In the genomic region with DNA sequence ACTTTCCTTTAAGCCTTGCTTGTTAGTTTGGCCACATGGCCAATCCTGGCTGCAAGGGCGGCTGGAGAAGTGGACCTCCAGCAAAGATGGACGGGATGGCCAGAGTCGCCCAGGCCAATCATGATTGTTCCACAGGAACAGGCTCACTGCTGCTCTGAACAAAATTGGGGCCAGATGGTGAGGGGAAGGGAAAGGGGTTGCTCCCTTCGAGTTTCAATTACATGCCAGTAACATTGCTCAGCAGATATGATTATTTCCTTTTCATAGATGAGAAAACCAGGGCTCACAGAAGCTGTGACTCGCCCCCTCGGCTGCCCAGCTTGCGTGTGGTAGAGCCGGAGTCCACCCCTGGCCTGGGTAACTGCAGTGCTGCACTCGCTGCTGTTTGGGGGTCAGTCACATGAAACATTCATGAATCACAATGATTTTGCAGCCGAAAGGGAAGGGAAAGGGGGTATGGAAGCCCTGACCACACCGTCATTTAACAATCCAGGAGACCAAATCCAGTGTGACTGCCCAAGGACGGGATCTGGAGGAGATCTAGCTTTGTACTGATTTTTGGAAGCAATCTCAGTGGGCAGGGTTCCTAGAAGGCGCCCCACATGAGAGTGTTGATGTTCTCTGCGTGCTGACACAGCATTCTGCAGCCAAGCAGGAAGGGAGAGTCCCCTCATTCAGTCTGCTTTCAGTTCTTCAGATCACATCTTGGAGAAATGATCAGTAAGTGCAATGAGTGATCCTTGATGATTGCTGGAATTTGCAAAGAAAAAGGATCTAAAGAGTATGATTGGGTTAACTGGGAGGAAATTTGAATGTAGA, we compare ENCODE assay signal across 18 cellular contexts.
DNase-seq lines count a peak whose midpoint lies in the region; ATAC-seq and TF ChIP-seq lines count a peak whose summit lies in the region.
"Had no signal": no experiment of that assay in that cellular context is flagged by ENCODE, and none has a peak within 500 bp of the region (broad histone marks: within the 10 kb centered on the region; RNA-seq: fewer than 3 reads in every experiment).

No MANE protein-coding gene starts in this region.

- 57% methylated on average over 14 of the region's 14 CpGs for WGBS in esophagus muscularis mucosa
- 33 to 54% (median 47%) methylated on average over 14 of the region's 14 CpGs for WGBS in psoas muscle, 3 donors

- H3K4me3 ChIP-seq in BLaER1 = peak overlapping the region; percentile 12; the same call in 1 of the 2 replicates
- no peak overlapping the region for H3K4me3 ChIP-seq in OCI-LY3 (ENCODE audit: low read length)
- peak overlapping the region; percentile 33 for H3K4me3 ChIP-seq in fibroblast of the aortic adventitia (ENCODE audit: low read depth, low read length)
- no peak overlapping the region for H3K4me3 ChIP-seq in skeletal muscle satellite cell (ENCODE audit: low read length)
- H3K4me3 ChIP-seq in esophagus muscularis mucosa = no peak overlapping the region
- no peak overlapping the region for H3K4me3 ChIP-seq in psoas muscle
- H3K4me3 ChIP-seq: adrenal gland had no signal

- no peak for ATAC-seq in psoas muscle
- no peak for ATAC-seq in GM21737 (IDR thresholded peaks at IDR 0.05; ENCODE audit: unreplicated experiment)
- ATAC-seq: T-cell had no signal

- peak; percentile 81 for DNase-seq in fibroblast of the aortic adventitia (ENCODE audit: low read depth)
- no peak for DNase-seq in HK-2 (ENCODE audit: unreplicated experiment)
- DNase-seq in esophagus muscularis mucosa (ENCODE audit: extremely low spot score) = no peak
- DNase-seq in psoas muscle = no peak
- DNase-seq: cerebellar nuclear complex; DMS79; NCI-H1417 treated with DMSO at 0.1 percent for 48 hours; NCI-H2227 treated with DMSO at 0.1 percent for 48 hours; NK-92 treated with Interleukin-12 subunit alpha and Interleukin-12 subunit beta, amount 100 ng/mL, for 24 hours; stimulated activated CD4-positive, alpha-beta T cell treated with anti-CD3 and anti-CD28 coated beads, Interleukin-4, amount 100 ng/mL, for 1 hour; T-cell had no signal

- H3K79me2 ChIP-seq in OCI-LY3 (ENCODE audit: low read length) = no peaks in the 10 kb centered on the region

- peak overlapping the region; percentile 5; the same call in 1 of the 2 replicates for H3K27ac ChIP-seq in BLaER1
- H3K27ac ChIP-seq in OCI-LY3 (ENCODE audit: low read length) = no peak overlapping the region
- H3K27ac ChIP-seq in esophagus muscularis mucosa (replicated peaks in 1 of 4) = no peak overlapping the region
- no peak overlapping the region for H3K27ac ChIP-seq in psoas muscle
- H3K27ac ChIP-seq: adrenal gland, HL-60, VCaP had no signal

- H3K27me3 ChIP-seq in BLaER1 (no peaks in the 10 kb centered on the region), OCI-LY3 (ENCODE audit: low read depth, low read length) (peaks cover 73% of the 10 kb centered on the region), skeletal muscle satellite cell (ENCODE audit: control insufficient read depth, insufficient read depth, low read length) (peaks cover 3% of the 10 kb centered on the region), esophagus muscularis mucosa (no peaks in the 10 kb centered on the region), psoas muscle (ENCODE audit: insufficient read depth in 3 of 3, low read length in 2 of 3) (peaks cover 0 to 4% (median 0%) of the 10 kb centered on the region in 3 donors)
- H3K27me3 ChIP-seq: adrenal gland had no signal

- no peak for TF ChIP-seq POLR2A in esophagus muscularis mucosa (IDR thresholded peaks at IDR 0.05; ENCODE audit: low read depth)

- peak overlapping the region; percentile 61 for H3K4me2 ChIP-seq in BLaER1
- H3K4me2 ChIP-seq in OCI-LY3 (ENCODE audit: low read length) = peak overlapping the region; percentile 25; the same call in 1 of the 2 replicates
- H3K4me2 ChIP-seq in skeletal muscle satellite cell (ENCODE audit: low read length) = peak overlapping the region; percentile 56

- H3K36me3 ChIP-seq in BLaER1 = no peaks in the 10 kb centered on the region
- no peaks in the 10 kb centered on the region for H3K36me3 ChIP-seq in OCI-LY3 (replicated peaks; ENCODE audit: low read depth, low read length)
- no peaks in the 10 kb centered on the region for H3K36me3 ChIP-seq in skeletal muscle satellite cell (ENCODE audit: insufficient read depth, low read length)
- no peaks in the 10 kb centered on the region for H3K36me3 ChIP-seq in esophagus muscularis mucosa
- no peaks in the 10 kb centered on the region for H3K36me3 ChIP-seq in psoas muscle (ENCODE audit: insufficient read depth in 1 of 2, low read depth in 1 of 2)
- H3K36me3 ChIP-seq: adrenal gland had no signal

- no peak overlapping the region for H2AFZ ChIP-seq in OCI-LY3 (ENCODE audit: low read depth, low read length)

- H4K20me1 ChIP-seq in BLaER1 (no peaks in the 10 kb centered on the region), OCI-LY3 (ENCODE audit: insufficient read depth, low read length) (peaks cover 20% of the 10 kb centered on the region)

- TF ChIP-seq EP300 in esophagus muscularis mucosa (IDR thresholded peaks at IDR 0.05) = no peak

- H3K4me1 ChIP-seq in BLaER1 (peaks cover 28% of the 10 kb centered on the region), OCI-LY3 (ENCODE audit: low read length) (peaks cover 19% of the 10 kb centered on the region), skeletal muscle satellite cell (ENCODE audit: control insufficient read depth, insufficient read depth, low read length) (peaks cover 22% of the 10 kb centered on the region), esophagus muscularis mucosa (no peaks in the 10 kb centered on the region), psoas muscle (no peaks in the 10 kb centered on the region)
- H3K4me1 ChIP-seq: adrenal gland had no signal

- TF ChIP-seq CTCF in OCI-LY3 (IDR thresholded peaks at IDR 0.05; ENCODE audit: low read depth, low read length) (no peak), fibroblast of the aortic adventitia (IDR thresholded peaks at IDR 0.05; ENCODE audit: insufficient read depth, low read length) (no peak), esophagus muscularis mucosa (IDR thresholded peaks at IDR 0.05) (no peak), psoas muscle (IDR thresholded peaks at IDR 0.05) (no peak)

- H3K9me3 ChIP-seq in BLaER1 (peaks cover 56% of the 10 kb centered on the region), OCI-LY3 (ENCODE audit: insufficient read depth, low read length) (no peaks in the 10 kb centered on the region; the same call in 1 of the 2 replicates), skeletal muscle satellite cell (replicated peaks; ENCODE audit: low read length) (no peaks in the 10 kb centered on the region), esophagus muscularis mucosa (peaks cover 0 to 4% (median 0%) of the 10 kb centered on the region in 4 donors), psoas muscle (no peaks in the 10 kb centered on the region)
- H3K9me3 ChIP-seq: adrenal gland had no signal

- intact Hi-C loops in esophagus muscularis mucosa (cut with DNase I) = no loop called here
- intact Hi-C loops in psoas muscle (cut with DNase I) = no loop called here

- H3K9ac ChIP-seq in BLaER1 (no peak overlapping the region; the same call in 1 of the 2 replicates), OCI-LY3 (ENCODE audit: low read length) (no peak overlapping the region), skeletal muscle satellite cell (ENCODE audit: low read depth, low read length) (no peak overlapping the region)

Comparison
In these comparisons a context has a peak if more than half of its experiments do, and no peak if none do; other contexts are left out.
1. H3K4me3 ChIP-seq: peak in BLaER1 (single experiment) and fibroblast of the aortic adventitia (single experiment); none in OCI-LY3 (single experiment), skeletal muscle satellite cell (single experiment), esophagus muscularis mucosa (0 of 4) and psoas muscle (single experiment).
2. Peak in every context shown above with its lines, with median percentiles within 50 percentile points of each other: H3K4me2 ChIP-seq.